Comparison of ENCODE assay signal across 10 cellular contexts in genomic region chr3:48765376-48765775, GRCh38. TPM values are rescaled to one million over a fixed set of nuclear protein-coding genes. Genes with fewer than 3 reads are reported as not detected.
DNase-seq lines count a peak whose midpoint lies in the region; ATAC-seq, FAIRE-seq and TF ChIP-seq lines count a peak whose summit lies in the region.
"Had no signal": no experiment of that assay in that cellular context is flagged by ENCODE, and none has a peak within 500 bp of the region (broad histone marks: within the 10 kb centered on the region; RNA-seq: fewer than 3 reads in every experiment).

No MANE protein-coding gene starts in this region.

- no peaks in the 10 kb centered on the region for H3K27me3 ChIP-seq in GM12878 (replicated peaks in 1 of 2; ENCODE audit: control insufficient read depth in 2 of 2, insufficient read depth in 2 of 2, low read length in 1 of 2)
- H3K27me3 ChIP-seq in right lobe of liver = no peaks in the 10 kb centered on the region

- TF ChIP-seq CTCF in HFF-Myc (IDR thresholded peaks at IDR 0.05; ENCODE audit: low read depth, low read length, missing control alignments) (peak; percentile 10), GM12878 (IDR thresholded peaks at IDR 0.05 in 2 of 3, conservative IDR thresholded peaks at IDR 0.05 in 1 of 3; ENCODE audit: control insufficient read depth in 2 of 3, extremely low read depth in 1 of 3, insufficient read depth in 1 of 3, low read depth in 3 of 3, low read length in 3 of 3) (peak in 1 of 3 experiments; percentile 14; a peak in 1 of 6 replicates), right lobe of liver (IDR thresholded peaks at IDR 0.05) (peak; percentile 29 to 48 (median 41))

- intact Hi-C loops in GM12878 (cut with micrococcal nuclease; ENCODE audit: unreplicated experiment) (no loop called here), right lobe of liver (cut with DNase I) (no loop called here)

- no peak for TF ChIP-seq POLR2A in GM12878 (IDR thresholded peaks at IDR 0.05; ENCODE audit: low read depth, low read length)
- TF ChIP-seq POLR2A in right lobe of liver (IDR thresholded peaks at IDR 0.05) = no peak

- CTCF ChIA-PET in GM12878 (lab: Yijun Ruan, JAX) = interaction anchor here (0.6 to 1.7 kb wide), 3 partner anchors 11 to 364 kb away, joined by 4 to 5 read pairs (median 4); partner anchors contain the start of gene SLC25A20

- H3K4me3 ChIP-seq in HFF-Myc (replicated peaks; ENCODE audit: low read depth, low read length) = no peak overlapping the region
- H3K4me3 ChIP-seq in GM12878 = no peak overlapping the region
- H3K4me3 ChIP-seq in right lobe of liver = no peak overlapping the region

- WGBS in GM12878 (ENCODE audit: insufficient coverage, insufficient replicate concordance, low lambda C conversion rate, missing lambda C conversion rate) = 78% methylated on average over 1 of the region's 1 CpG
- WGBS in right lobe of liver (ENCODE audit: insufficient coverage, low coverage, low lambda C conversion rate, missing lambda C conversion rate) = 71% methylated on average over 1 of the region's 1 CpG

- H3K9ac ChIP-seq in GM12878 (ENCODE audit: control insufficient read depth, insufficient read depth, low read length) = no peak overlapping the region

- POLR2A ChIA-PET in GM12878 (lab: Charles Lee) = interaction anchor here (0.5 kb wide), 1 partner anchor 705 kb away, joined by 6 read pairs; the partner anchor contains the start of gene DAG1

- no peak overlapping the region for H2AFZ ChIP-seq in GM12878 (ENCODE audit: control insufficient read depth, low read depth, low read length)

- no peak for TF ChIP-seq EP300 in GM12878 (IDR thresholded peaks at IDR 0.05; ENCODE audit: borderline replicate concordance in 1 of 2, control insufficient read depth in 1 of 2, low read depth in 2 of 2, low read length in 2 of 2)

- peak; percentile 53; the same call in 2 of the 3 replicates for ATAC-seq in GM12878
- peak; percentile 72 to 87 (median 80) for ATAC-seq in right lobe of liver
- no peak for ATAC-seq in GM21526 (IDR thresholded peaks at IDR 0.05; ENCODE audit: low FRiP score, unreplicated experiment)
- no peak for ATAC-seq in HG02981 (IDR thresholded peaks at IDR 0.05; ENCODE audit: unreplicated experiment)

- TF ChIP-seq RAD21 in GM12878 (IDR thresholded peaks at IDR 0.05; ENCODE audit: insufficient read depth, low read depth, low read length) = no peak

- BruUV-seq in GM12878 (replicated peaks; lab: Mats Ljungman, UMichigan) = no TSS peak

- DNase-seq in COLO829 (ENCODE audit: low spot score) (peak; percentile 46), HFF-Myc (ENCODE audit: extremely low read depth, low read depth) (no peak), GM12878 (ENCODE audit: low read depth, low spot score) (no peak), right lobe of liver (no peak), mesenteric fat pad (ENCODE audit: low spot score) (no peak), A172 (ENCODE audit: low spot score) (no peak)
- DNase-seq: activated CD4-positive, CD25-positive, alpha-beta regulatory T cell treated with anti-CD3 and anti-CD28 coated beads, Interleukin-2, amount 50 U/mL, for 72 hours; NCI-H526 treated with DMSO at 0.1 percent for 48 hours had no signal

- H3K4me1 ChIP-seq in GM12878 (ENCODE audit: control insufficient read depth, insufficient read depth, low read length) = no peaks in the 10 kb centered on the region
- no peaks in the 10 kb centered on the region for H3K4me1 ChIP-seq in right lobe of liver

- H3K79me2 ChIP-seq in GM12878 (ENCODE audit: control insufficient read depth, insufficient read depth, low read length) = no peaks in the 10 kb centered on the region

- no peak overlapping the region for H3K4me2 ChIP-seq in GM12878 (ENCODE audit: control insufficient read depth, insufficient read depth)

- RAD21 ChIA-PET in GM12878 (lab: Charles Lee; ENCODE audit: unreplicated experiment) = no interaction called here

- SMC1A ChIA-PET in GM12878 (lab: Charles Lee; ENCODE audit: uncharacterized antibody, unreplicated experiment) = interaction anchor here (1.1 to 1.4 kb wide), 2 partner anchors 133 to 186 kb away, joined by 3 read pairs; partner anchors contain the start of gene SLC25A20

- H3K27ac ChIP-seq in GM12878 (ENCODE audit: control insufficient read depth, insufficient read depth) = no peak overlapping the region
- no peak overlapping the region for H3K27ac ChIP-seq in right lobe of liver

- in situ Hi-C loops in GM12878 (cut with MboI) = no loop called here

- H3K9me3 ChIP-seq in GM12878 (replicated peaks; ENCODE audit: control insufficient read depth, insufficient read depth, low read length) = no peaks in the 10 kb centered on the region
- no peaks in the 10 kb centered on the region for H3K9me3 ChIP-seq in right lobe of liver

- no peaks in the 10 kb centered on the region for H4K20me1 ChIP-seq in GM12878 (ENCODE audit: control insufficient read depth, insufficient read depth)

- no peak for FAIRE-seq in GM12878 (lab: Jason Lieb, UNC)

- H3K36me3 ChIP-seq in GM12878 (ENCODE audit: control insufficient read depth in 2 of 2, insufficient read depth in 2 of 2, low read length in 1 of 2) = 0 out of 4 replicates have a peak, but pooled peaks cover 0 to 4% of the 10 kb centered on the region in 2 experiments
- H3K36me3 ChIP-seq in right lobe of liver = peaks cover 0 to 26% (median 5%) of the 10 kb centered on the region in 4 donors

TF ChIP-seq in GM12878, 131 proteins besides CTCF, POLR2A, EP300 and RAD21:
- no peak for TF ChIP-seq WRNIP1 (IDR thresholded peaks at IDR 0.05; ENCODE audit: borderline replicate concordance, low read depth, low read length)
- no peak for TF ChIP-seq CREB1 (IDR thresholded peaks at IDR 0.05; ENCODE audit: low read depth)
- TF ChIP-seq, protein P1, sequence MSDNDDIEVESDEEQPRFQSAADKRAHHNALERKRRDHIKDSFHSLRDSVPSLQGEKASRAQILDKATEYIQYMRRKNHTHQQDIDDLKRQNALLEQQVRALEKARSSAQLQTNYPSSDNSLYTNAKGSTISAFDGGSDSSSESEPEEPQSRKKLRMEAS (IDR thresholded peaks at IDR 0.05; ENCODE audit: low read depth, low read length) = no peak
- no peak for TF ChIP-seq TCF12 (IDR thresholded peaks at IDR 0.05; ENCODE audit: low read depth, low read length)
- TF ChIP-seq YBX1 (IDR thresholded peaks at IDR 0.05) = no peak
- TF ChIP-seq, protein P2, sequence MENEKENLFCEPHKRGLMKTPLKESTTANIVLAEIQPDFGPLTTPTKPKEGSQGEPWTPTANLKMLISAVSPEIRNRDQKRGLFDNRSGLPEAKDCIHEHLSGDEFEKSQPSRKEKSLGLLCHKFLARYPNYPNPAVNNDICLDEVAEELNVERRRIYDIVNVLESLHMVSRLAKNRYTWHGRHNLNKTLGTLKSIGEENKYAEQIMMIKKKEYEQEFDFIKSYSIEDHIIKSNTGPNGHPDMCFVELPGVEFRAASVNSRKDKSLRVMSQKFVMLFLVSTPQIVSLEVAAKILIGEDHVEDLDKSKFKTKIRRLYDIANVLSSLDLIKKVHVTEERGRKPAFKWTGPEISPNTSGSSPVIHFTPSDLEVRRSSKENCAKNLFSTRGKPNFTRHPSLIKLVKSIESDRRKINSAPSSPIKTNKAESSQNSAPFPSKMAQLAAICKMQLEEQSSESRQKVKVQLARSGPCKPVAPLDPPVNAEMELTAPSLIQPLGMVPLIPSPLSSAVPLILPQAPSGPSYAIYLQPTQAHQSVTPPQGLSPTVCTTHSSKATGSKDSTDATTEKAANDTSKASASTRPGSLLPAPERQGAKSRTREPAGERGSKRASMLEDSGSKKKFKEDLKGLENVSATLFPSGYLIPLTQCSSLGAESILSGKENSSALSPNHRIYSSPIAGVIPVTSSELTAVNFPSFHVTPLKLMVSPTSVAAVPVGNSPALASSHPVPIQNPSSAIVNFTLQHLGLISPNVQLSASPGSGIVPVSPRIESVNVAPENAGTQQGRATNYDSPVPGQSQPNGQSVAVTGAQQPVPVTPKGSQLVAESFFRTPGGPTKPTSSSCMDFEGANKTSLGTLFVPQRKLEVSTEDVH (IDR thresholded peaks at IDR 0.05; ENCODE audit: low read depth, partially characterized antibody) = no peak
- TF ChIP-seq ZNF622 (IDR thresholded peaks at IDR 0.05) = no peak
- TF ChIP-seq SUZ12 (IDR thresholded peaks at IDR 0.05; ENCODE audit: unreplicated experiment) = no peak
TF ChIP-seq in GM12878: peak in this region for 0.

RNA-seq across cellular contexts. Expression of gene IP6K2, which starts 48.4 kb away (rescaled TPM):
- total RNA-seq in GM12878 (2013; cell fraction: nucleolus; rRNA removed) = 117 and 120 TPM in 2 replicates
- total RNA-seq in GM12878 (2014; rRNA removed) (61.7 and 70.2 TPM in 2 replicates), GM12878 (2014; rRNA removed; fragmentation: Illumina TruSeq; extraction: Trizol) (67.0 and 68.7 TPM in 2 replicates), GM12878 (2021) (57.4 and 59.7 TPM in 2 replicates), right lobe of liver (10 to 100 TPM; 25.4 to 31.4 (median 27.4) TPM), mesenteric fat pad (40.4 TPM)
- polyA plus RNA-seq in GM12878 (2011; ENCODE audit: low read depth) = 44.3 TPM
- polyA plus RNA-seq in GM12878 (2011; rRNA removed) (77.9 and 95.9 TPM in 2 replicates), GM12878 (2014; fragmentation: Illumina TruSeq; extraction: Trizol) (69.3 and 70.7 TPM in 2 replicates), GM12878 (2014; fragmentation: Nextera tagmentation; extraction: Ambion mirVana) (10 to 100 TPM; 25.8 to 37.6 TPM), GM12878 (2014; rRNA removed) (77.5 and 82.0 TPM in 2 replicates), GM12878 (2016; fragmentation: Nextera tagmentation; extraction: Ambion mirVana) (10 to 100 TPM; 78.6 to 81.7 TPM)
- polyA plus RNA-seq in GM12878 (2011; cell fraction: cytosol; rRNA removed) = 112 and 129 TPM in 2 replicates
- polyA plus RNA-seq in GM12878 (2011; cell fraction: nucleus; rRNA removed) = 329 and 359 TPM in 2 replicates
- polyA plus RNA-seq in GM12878 (2012) = 55.5 and 58.2 TPM in 2 replicates
- polyA minus RNA-seq in GM12878 (2011; rRNA and poly(A)+ RNA removed) = 85.9 and 101 TPM in 2 replicates
- 28.5 and 32.1 TPM in 2 replicates for polyA minus RNA-seq in GM12878 (2011; cell fraction: cytosol; rRNA and poly(A)+ RNA removed)
- 35.2 and 62.1 TPM in 2 replicates for polyA minus RNA-seq in GM12878 (2011; cell fraction: nucleus; rRNA and poly(A)+ RNA removed)
- 64.1 and 73.4 TPM in 2 replicates for total RNA-seq in A172 (2014; rRNA removed; shearing (Covaris generic))

Comparison
In these comparisons a context has a peak if more than half of its experiments do, and no peak if none do; other contexts are left out.
1. ATAC-seq: peak in GM12878 (single experiment) and right lobe of liver (4 of 4); none in GM21526 (single experiment) and HG02981 (single experiment).